In the genomic region with DNA sequence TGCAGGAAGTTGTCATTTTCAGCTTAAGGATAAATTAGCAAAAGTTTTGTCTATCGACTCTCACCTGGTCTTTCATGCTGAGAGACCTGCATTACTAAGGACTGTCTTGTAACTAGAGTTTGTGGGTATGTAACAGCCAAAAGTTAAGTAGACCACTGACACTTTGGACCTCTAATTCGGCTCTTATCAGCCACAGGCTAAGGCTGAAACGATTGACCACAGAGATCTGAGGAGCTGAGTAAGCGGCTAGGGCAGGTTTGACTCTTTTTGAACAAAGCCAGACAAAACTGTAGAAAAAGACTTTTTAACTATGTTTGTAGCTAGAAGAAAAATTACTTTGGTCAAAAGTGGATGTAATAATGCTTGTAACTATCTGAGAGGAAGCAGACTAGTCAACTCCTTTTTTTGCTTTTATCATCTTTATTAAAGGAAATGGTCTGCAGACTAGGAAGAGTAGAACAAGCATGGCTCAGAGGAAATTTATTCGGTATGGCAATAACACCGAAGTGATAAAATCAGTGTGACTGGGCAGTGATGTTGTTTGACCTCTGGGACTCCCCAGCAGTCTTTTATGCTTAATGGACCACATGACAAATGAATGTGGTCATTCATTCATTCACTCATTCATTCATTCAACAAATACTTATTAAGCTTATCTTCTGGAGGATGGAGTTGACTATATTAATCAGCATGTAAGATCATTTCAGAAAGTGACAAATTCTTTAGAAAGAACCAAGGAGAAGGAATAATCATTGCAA, we compare ENCODE assay signal across 29 cellular contexts.
"Had no signal": no experiment of that assay in that cellular context is flagged by ENCODE, and none has a peak within 500 bp of the region (broad histone marks: within the 10 kb centered on the region; RNA-seq: fewer than 3 reads in every experiment).

No MANE protein-coding gene starts in this region.

- DNase-seq: activated CD4-positive, alpha-beta T cell treated with anti-CD3 and anti-CD28 coated beads for 36 hours; activated CD4-positive, CD25-positive, alpha-beta regulatory T cell; activated CD8-positive, alpha-beta T cell treated with anti-CD3 and anti-CD28 coated beads, Interleukin-2, amount 10 ng/mL, durations not matched to agents 7 days and 5 days; activated naive CD4-positive, alpha-beta T cell; activated T-cell treated with anti-CD3 and anti-CD28 coated beads for 4 hours; activated T-cell treated with anti-CD3 and anti-CD28 coated beads, Interleukin-2, amount 50 U/mL, for 72 hours; dermis blood vessel endothelial cell; effector CD4-positive, alpha-beta T cell; esophagus squamous epithelium; left ventricle myocardium inferior; pancreas; psoas muscle; sigmoid colon; small intestine; stimulated activated CD4-positive, alpha-beta T cell treated with anti-CD3 and anti-CD28 coated beads, Interleukin-1b, Interleukin-23, amount 100 ng/mL, for 48 hours; stimulated activated CD4-positive, alpha-beta T cell treated with anti-CD3 and anti-CD28 coated beads, Interleukin-4, amount 100 ng/mL, for 4 hours; stimulated activated CD8-positive, alpha-beta memory T cell treated with anti-CD3 and anti-CD28 coated beads, Interleukin-4, amount 100 ng/mL, for 48 hours; stimulated activated naive CD8-positive, alpha-beta T cell treated with anti-CD3 and anti-CD28 coated beads, Interleukin-15, amount 100 ng/mL, for 72 hours; T-helper 17 cell; T1000; tibial artery; upper lobe of right lung had no signal

- H3K36me3 ChIP-seq: esophagus squamous epithelium, left ventricle myocardium inferior, pancreas, sigmoid colon, suprapubic skin, tibial artery, upper lobe of right lung had no signal

- H3K27ac Mint-ChIP-seq: activated CD4-positive, alpha-beta T cell treated with anti-CD3 and anti-CD28 coated beads for 36 hours; activated CD8-positive, alpha-beta T cell treated with anti-CD3 and anti-CD28 coated beads, Interleukin-2, amount 10 ng/mL, durations not matched to agents 7 days and 5 days; activated naive CD4-positive, alpha-beta T cell treated with anti-CD3 and anti-CD28 coated beads, Interleukin-2, amount 50 U/mL, for 72 hours; activated T-cell treated with anti-CD3 and anti-CD28 coated beads, Interleukin-2, amount 50 U/mL, for 72 hours; nephron; stimulated activated memory B cell treated with anti-CD40 and anti-IgM and Interleukin-4, amounts not matched to agents 10 μg/mL and 1 μg/mL and 100 μg/mL, for 72 hours; stimulated activated naive CD8-positive, alpha-beta T cell treated with anti-CD3 and anti-CD28 coated beads, Interleukin-15, amount 100 ng/mL, for 72 hours; T-helper 17 cell had no signal

- H3K27me3 ChIP-seq: esophagus squamous epithelium, pancreas, sigmoid colon, suprapubic skin, tibial artery, upper lobe of right lung had no signal

- ATAC-seq: activated CD4-positive, alpha-beta T cell treated with anti-CD3 and anti-CD28 coated beads for 36 hours; activated CD8-positive, alpha-beta T cell treated with anti-CD3 and anti-CD28 coated beads, Interleukin-2, amount 10 ng/mL, durations not matched to agents 7 days and 5 days; activated naive CD4-positive, alpha-beta T cell treated with anti-CD3 and anti-CD28 coated beads, Interleukin-2, amount 50 U/mL, for 72 hours; activated T-cell treated with anti-CD3 and anti-CD28 coated beads, Interleukin-2, amount 50 U/mL, for 72 hours; pancreas; psoas muscle; stimulated activated memory B cell treated with anti-CD40 and anti-IgM and Interleukin-4, amounts not matched to agents 10 μg/mL and 1 μg/mL and 100 μg/mL, for 72 hours; stimulated activated naive CD8-positive, alpha-beta T cell treated with anti-CD3 and anti-CD28 coated beads, Interleukin-15, amount 100 ng/mL, for 72 hours; T-helper 17 cell; upper lobe of right lung had no signal

- H3K4me1 Mint-ChIP-seq: activated CD4-positive, alpha-beta T cell treated with anti-CD3 and anti-CD28 coated beads for 36 hours; central memory CD8-positive, alpha-beta T cell; nephron; stimulated activated memory B cell treated with anti-CD40 and anti-IgM and Interleukin-4, amounts not matched to agents 10 μg/mL and 1 μg/mL and 100 μg/mL, for 72 hours; stimulated activated naive CD8-positive, alpha-beta T cell treated with anti-CD3 and anti-CD28 coated beads, Interleukin-15, amount 100 ng/mL, for 72 hours; T-helper 17 cell had no signal

- H3K27ac ChIP-seq: epithelial cell of prostate, esophagus squamous epithelium, left ventricle myocardium inferior, pancreas, psoas muscle, sigmoid colon, suprapubic skin, tibial artery, upper lobe of right lung had no signal

- H3K4me3 Mint-ChIP-seq: activated CD4-positive, alpha-beta T cell treated with anti-CD3 and anti-CD28 coated beads for 36 hours; activated CD8-positive, alpha-beta T cell treated with anti-CD3 and anti-CD28 coated beads, Interleukin-2, amount 10 ng/mL, durations not matched to agents 7 days and 5 days; activated T-cell treated with anti-CD3 and anti-CD28 coated beads, Interleukin-2, amount 50 U/mL, for 72 hours; central memory CD8-positive, alpha-beta T cell; nephron; stimulated activated memory B cell treated with anti-CD40 and anti-IgM and Interleukin-4, amounts not matched to agents 10 μg/mL and 1 μg/mL and 100 μg/mL, for 72 hours; stimulated activated naive CD8-positive, alpha-beta T cell treated with anti-CD3 and anti-CD28 coated beads, Interleukin-15, amount 100 ng/mL, for 72 hours; T-helper 17 cell had no signal

- H3K9me3 ChIP-seq: pancreas, psoas muscle, sigmoid colon, upper lobe of right lung had no signal

- H3K27me3 Mint-ChIP-seq: activated CD4-positive, alpha-beta T cell treated with anti-CD3 and anti-CD28 coated beads for 36 hours; central memory CD8-positive, alpha-beta T cell; stimulated activated memory B cell treated with anti-CD40 and anti-IgM and Interleukin-4, amounts not matched to agents 10 μg/mL and 1 μg/mL and 100 μg/mL, for 72 hours; stimulated activated naive CD8-positive, alpha-beta T cell treated with anti-CD3 and anti-CD28 coated beads, Interleukin-15, amount 100 ng/mL, for 72 hours; T-helper 17 cell had no signal

- H3K4me1 ChIP-seq: esophagus squamous epithelium, left ventricle myocardium inferior, pancreas, psoas muscle, sigmoid colon, suprapubic skin, tibial artery, upper lobe of right lung had no signal

- H3K36me3 Mint-ChIP-seq: activated naive CD4-positive, alpha-beta T cell treated with anti-CD3 and anti-CD28 coated beads, Interleukin-2, amount 50 U/mL, for 72 hours; stimulated activated memory B cell treated with anti-CD40 and anti-IgM and Interleukin-4, amounts not matched to agents 10 μg/mL and 1 μg/mL and 100 μg/mL, for 72 hours had no signal

- H3K4me3 ChIP-seq: esophagus squamous epithelium, left ventricle myocardium inferior, lung, pancreas, psoas muscle, sigmoid colon, suprapubic skin, tibial artery, upper lobe of right lung had no signal
